ENCODE assay signal across 27 cellular contexts in genomic region chr7:128671992-128672391, GRCh38.
"Had no signal": no experiment of that assay in that cellular context is flagged by ENCODE, and none has a peak within 500 bp of the region (broad histone marks: within the 10 kb centered on the region; RNA-seq: fewer than 3 reads in every experiment).

Gene GARIN1A (plus strand): TSS chr7:128672292. CDS start chr7:128672398, 106 bp downstream.

- H3K27ac Mint-ChIP-seq: activated T-cell treated with anti-CD3 and anti-CD28 coated beads, Interleukin-2, amount 50 U/mL, for 72 hours; natural killer cell treated with Interleukin-12 subunit alpha and Interleukin-12 subunit beta and Interleukin-15 and Interleukin-18, amount 100 ng/mL, for 72 hours; stimulated activated effector memory CD8-positive, alpha-beta T cell treated with anti-CD3 and anti-CD28 coated beads, Interleukin-12 subunit alpha, Interleukin-12 subunit beta, amount 100 ng/mL, for 72 hours; T-helper 1 cell treated with Interleukin-12 subunit alpha and Interleukin-12 subunit beta and Interleukin-4 antibody, amounts not matched to agents 30 μg/mL and 1 μg/mL, for 36 hours had no signal

- H3K9me3 Mint-ChIP-seq: activated naive CD4-positive, alpha-beta T cell treated with anti-CD3 and anti-CD28 coated beads, Interleukin-2, amount 50 U/mL, for 72 hours; activated T-cell treated with anti-CD3 and anti-CD28 coated beads, Interleukin-2, amount 50 U/mL, for 72 hours; central memory CD8-positive, alpha-beta T cell; natural killer cell treated with Interleukin-12 subunit alpha and Interleukin-12 subunit beta and Interleukin-15 and Interleukin-18, amount 100 ng/mL, for 72 hours; stimulated activated effector memory CD8-positive, alpha-beta T cell treated with anti-CD3 and anti-CD28 coated beads, Interleukin-12 subunit alpha, Interleukin-12 subunit beta, amount 100 ng/mL, for 72 hours; stimulated activated naive CD8-positive, alpha-beta T cell treated with anti-CD3 and anti-CD28 coated beads, Interleukin-15, amount 100 ng/mL, for 72 hours; T-helper 1 cell treated with Interleukin-12 subunit alpha and Interleukin-12 subunit beta and Interleukin-4 antibody, amounts not matched to agents 30 μg/mL and 1 μg/mL, for 36 hours had no signal

- H3K4me3 ChIP-seq: breast epithelium, lung, mucosa of descending colon, skin epidermis, tibial artery had no signal

- DNase-seq: activated CD4-positive, alpha-beta T cell treated with anti-CD3 and anti-CD28 coated beads for 4 hours; activated CD4-positive, alpha-beta T cell treated with anti-CD3 and anti-CD28 coated beads, Interleukin-2, amount 50 U/mL, for 4 hours; activated naive CD4-positive, alpha-beta T cell; activated T-cell treated with anti-CD3 and anti-CD28 coated beads for 4 hours; activated T-cell treated with anti-CD3 and anti-CD28 coated beads, Interleukin-2, amount 50 U/mL, for 72 hours; effector memory CD4-positive, alpha-beta T cell; head of caudate nucleus; hippocampal formation; kidney; mesendoderm; mucosa of descending colon; stimulated activated CD4-positive, alpha-beta T cell treated with anti-CD3 and anti-CD28 coated beads, Interleukin-12 subunit alpha, Interleukin-12 subunit beta, amount 100 ng/mL, for 4 hours; stimulated activated CD4-positive, alpha-beta T cell treated with anti-CD3 and anti-CD28 coated beads, Interleukin-4, amount 100 ng/mL, for 24 hours; stimulated activated naive CD8-positive, alpha-beta T cell treated with anti-CD3 and anti-CD28 coated beads, Interleukin-15, amount 100 ng/mL, for 72 hours; T-helper 9 cell; tibial artery had no signal

- H3K27me3 ChIP-seq: breast epithelium, tibial artery had no signal

- H3K27ac ChIP-seq: breast epithelium, neutrophil, skin epidermis, tibial artery, VCaP had no signal

- H3K4me3 Mint-ChIP-seq: activated T-cell treated with anti-CD3 and anti-CD28 coated beads, Interleukin-2, amount 50 U/mL, for 72 hours; central memory CD8-positive, alpha-beta T cell; natural killer cell treated with Interleukin-12 subunit alpha and Interleukin-12 subunit beta and Interleukin-15 and Interleukin-18, amount 100 ng/mL, for 72 hours; stimulated activated effector memory CD8-positive, alpha-beta T cell treated with anti-CD3 and anti-CD28 coated beads, Interleukin-12 subunit alpha, Interleukin-12 subunit beta, amount 100 ng/mL, for 72 hours; stimulated activated naive CD8-positive, alpha-beta T cell treated with anti-CD3 and anti-CD28 coated beads, Interleukin-15, amount 100 ng/mL, for 72 hours; T-helper 1 cell treated with Interleukin-12 subunit alpha and Interleukin-12 subunit beta and Interleukin-4 antibody, amounts not matched to agents 30 μg/mL and 1 μg/mL, for 36 hours had no signal

- H3K4me1 ChIP-seq: breast epithelium had no signal

- ATAC-seq: natural killer cell treated with Interleukin-12 subunit alpha and Interleukin-12 subunit beta and Interleukin-15 and Interleukin-18, amount 100 ng/mL, for 72 hours; sciatic nerve; stimulated activated effector memory CD8-positive, alpha-beta T cell treated with anti-CD3 and anti-CD28 coated beads, Interleukin-12 subunit alpha, Interleukin-12 subunit beta, amount 100 ng/mL, for 72 hours; stimulated activated naive CD8-positive, alpha-beta T cell treated with anti-CD3 and anti-CD28 coated beads, Interleukin-15, amount 100 ng/mL, for 72 hours had no signal

- H3K36me3 Mint-ChIP-seq: activated naive CD4-positive, alpha-beta T cell treated with anti-CD3 and anti-CD28 coated beads, Interleukin-2, amount 50 U/mL, for 72 hours; natural killer cell treated with Interleukin-12 subunit alpha and Interleukin-12 subunit beta and Interleukin-15 and Interleukin-18, amount 100 ng/mL, for 72 hours had no signal

- H3K36me3 ChIP-seq: breast epithelium, neutrophil, tibial artery had no signal

- H3K9me3 ChIP-seq: breast epithelium, mucosa of descending colon, neutrophil, tibial artery had no signal
